1 cellular context compared by ENCODE assay signal in genomic region chr3:72447059-72447946, GRCh38.
TF ChIP-seq lines count a peak whose summit lies in the region.

No MANE protein-coding gene starts in this region.

TF ChIP-seq in K562, 482 proteins besides CTCF, POLR2A, EP300 and RAD21 (continued from another document and continues in another):
- TF ChIP-seq, protein P1, sequence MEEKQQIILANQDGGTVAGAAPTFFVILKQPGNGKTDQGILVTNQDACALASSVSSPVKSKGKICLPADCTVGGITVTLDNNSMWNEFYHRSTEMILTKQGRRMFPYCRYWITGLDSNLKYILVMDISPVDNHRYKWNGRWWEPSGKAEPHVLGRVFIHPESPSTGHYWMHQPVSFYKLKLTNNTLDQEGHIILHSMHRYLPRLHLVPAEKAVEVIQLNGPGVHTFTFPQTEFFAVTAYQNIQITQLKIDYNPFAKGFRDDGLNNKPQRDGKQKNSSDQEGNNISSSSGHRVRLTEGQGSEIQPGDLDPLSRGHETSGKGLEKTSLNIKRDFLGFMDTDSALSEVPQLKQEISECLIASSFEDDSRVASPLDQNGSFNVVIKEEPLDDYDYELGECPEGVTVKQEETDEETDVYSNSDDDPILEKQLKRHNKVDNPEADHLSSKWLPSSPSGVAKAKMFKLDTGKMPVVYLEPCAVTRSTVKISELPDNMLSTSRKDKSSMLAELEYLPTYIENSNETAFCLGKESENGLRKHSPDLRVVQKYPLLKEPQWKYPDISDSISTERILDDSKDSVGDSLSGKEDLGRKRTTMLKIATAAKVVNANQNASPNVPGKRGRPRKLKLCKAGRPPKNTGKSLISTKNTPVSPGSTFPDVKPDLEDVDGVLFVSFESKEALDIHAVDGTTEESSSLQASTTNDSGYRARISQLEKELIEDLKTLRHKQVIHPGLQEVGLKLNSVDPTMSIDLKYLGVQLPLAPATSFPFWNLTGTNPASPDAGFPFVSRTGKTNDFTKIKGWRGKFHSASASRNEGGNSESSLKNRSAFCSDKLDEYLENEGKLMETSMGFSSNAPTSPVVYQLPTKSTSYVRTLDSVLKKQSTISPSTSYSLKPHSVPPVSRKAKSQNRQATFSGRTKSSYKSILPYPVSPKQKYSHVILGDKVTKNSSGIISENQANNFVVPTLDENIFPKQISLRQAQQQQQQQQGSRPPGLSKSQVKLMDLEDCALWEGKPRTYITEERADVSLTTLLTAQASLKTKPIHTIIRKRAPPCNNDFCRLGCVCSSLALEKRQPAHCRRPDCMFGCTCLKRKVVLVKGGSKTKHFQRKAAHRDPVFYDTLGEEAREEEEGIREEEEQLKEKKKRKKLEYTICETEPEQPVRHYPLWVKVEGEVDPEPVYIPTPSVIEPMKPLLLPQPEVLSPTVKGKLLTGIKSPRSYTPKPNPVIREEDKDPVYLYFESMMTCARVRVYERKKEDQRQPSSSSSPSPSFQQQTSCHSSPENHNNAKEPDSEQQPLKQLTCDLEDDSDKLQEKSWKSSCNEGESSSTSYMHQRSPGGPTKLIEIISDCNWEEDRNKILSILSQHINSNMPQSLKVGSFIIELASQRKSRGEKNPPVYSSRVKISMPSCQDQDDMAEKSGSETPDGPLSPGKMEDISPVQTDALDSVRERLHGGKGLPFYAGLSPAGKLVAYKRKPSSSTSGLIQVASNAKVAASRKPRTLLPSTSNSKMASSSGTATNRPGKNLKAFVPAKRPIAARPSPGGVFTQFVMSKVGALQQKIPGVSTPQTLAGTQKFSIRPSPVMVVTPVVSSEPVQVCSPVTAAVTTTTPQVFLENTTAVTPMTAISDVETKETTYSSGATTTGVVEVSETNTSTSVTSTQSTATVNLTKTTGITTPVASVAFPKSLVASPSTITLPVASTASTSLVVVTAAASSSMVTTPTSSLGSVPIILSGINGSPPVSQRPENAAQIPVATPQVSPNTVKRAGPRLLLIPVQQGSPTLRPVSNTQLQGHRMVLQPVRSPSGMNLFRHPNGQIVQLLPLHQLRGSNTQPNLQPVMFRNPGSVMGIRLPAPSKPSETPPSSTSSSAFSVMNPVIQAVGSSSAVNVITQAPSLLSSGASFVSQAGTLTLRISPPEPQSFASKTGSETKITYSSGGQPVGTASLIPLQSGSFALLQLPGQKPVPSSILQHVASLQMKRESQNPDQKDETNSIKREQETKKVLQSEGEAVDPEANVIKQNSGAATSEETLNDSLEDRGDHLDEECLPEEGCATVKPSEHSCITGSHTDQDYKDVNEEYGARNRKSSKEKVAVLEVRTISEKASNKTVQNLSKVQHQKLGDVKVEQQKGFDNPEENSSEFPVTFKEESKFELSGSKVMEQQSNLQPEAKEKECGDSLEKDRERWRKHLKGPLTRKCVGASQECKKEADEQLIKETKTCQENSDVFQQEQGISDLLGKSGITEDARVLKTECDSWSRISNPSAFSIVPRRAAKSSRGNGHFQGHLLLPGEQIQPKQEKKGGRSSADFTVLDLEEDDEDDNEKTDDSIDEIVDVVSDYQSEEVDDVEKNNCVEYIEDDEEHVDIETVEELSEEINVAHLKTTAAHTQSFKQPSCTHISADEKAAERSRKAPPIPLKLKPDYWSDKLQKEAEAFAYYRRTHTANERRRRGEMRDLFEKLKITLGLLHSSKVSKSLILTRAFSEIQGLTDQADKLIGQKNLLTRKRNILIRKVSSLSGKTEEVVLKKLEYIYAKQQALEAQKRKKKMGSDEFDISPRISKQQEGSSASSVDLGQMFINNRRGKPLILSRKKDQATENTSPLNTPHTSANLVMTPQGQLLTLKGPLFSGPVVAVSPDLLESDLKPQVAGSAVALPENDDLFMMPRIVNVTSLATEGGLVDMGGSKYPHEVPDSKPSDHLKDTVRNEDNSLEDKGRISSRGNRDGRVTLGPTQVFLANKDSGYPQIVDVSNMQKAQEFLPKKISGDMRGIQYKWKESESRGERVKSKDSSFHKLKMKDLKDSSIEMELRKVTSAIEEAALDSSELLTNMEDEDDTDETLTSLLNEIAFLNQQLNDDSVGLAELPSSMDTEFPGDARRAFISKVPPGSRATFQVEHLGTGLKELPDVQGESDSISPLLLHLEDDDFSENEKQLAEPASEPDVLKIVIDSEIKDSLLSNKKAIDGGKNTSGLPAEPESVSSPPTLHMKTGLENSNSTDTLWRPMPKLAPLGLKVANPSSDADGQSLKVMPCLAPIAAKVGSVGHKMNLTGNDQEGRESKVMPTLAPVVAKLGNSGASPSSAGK (IDR thresholded peaks at IDR 0.05), result peak; percentile 96
- TF ChIP-seq POLR2G (IDR thresholded peaks at IDR 0.05; ENCODE audit: low read depth, low read length), result peak; percentile 74
- TF ChIP-seq, protein P2, sequence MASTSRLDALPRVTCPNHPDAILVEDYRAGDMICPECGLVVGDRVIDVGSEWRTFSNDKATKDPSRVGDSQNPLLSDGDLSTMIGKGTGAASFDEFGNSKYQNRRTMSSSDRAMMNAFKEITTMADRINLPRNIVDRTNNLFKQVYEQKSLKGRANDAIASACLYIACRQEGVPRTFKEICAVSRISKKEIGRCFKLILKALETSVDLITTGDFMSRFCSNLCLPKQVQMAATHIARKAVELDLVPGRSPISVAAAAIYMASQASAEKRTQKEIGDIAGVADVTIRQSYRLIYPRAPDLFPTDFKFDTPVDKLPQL (IDR thresholded peaks at IDR 0.05; ENCODE audit: extremely low read depth, insufficient read length), result no peak
- no peak for TF ChIP-seq MEF2D (tag; conservative IDR thresholded peaks at IDR 0.05; ENCODE audit: low read depth)
- no peak for TF ChIP-seq BCL6 (CRISPR knock-in tag; IDR thresholded peaks at IDR 0.05)
- no peak for TF ChIP-seq TAF15 (IDR thresholded peaks at IDR 0.05; ENCODE audit: low read depth, low read length)
- TF ChIP-seq FOXM1 (IDR thresholded peaks at IDR 0.05; ENCODE audit: low read depth), result peak; percentile 44; the same call in 1 of the 2 replicates
- TF ChIP-seq FOXM1 (CRISPR knock-in tag; IDR thresholded peaks at IDR 0.05; ENCODE audit: low read depth), result no peak
- TF ChIP-seq MLX (CRISPR knock-in tag; conservative IDR thresholded peaks at IDR 0.05), result peak in 1 of 2 experiments; percentile 93; a peak in 2 of 4 replicates
- TF ChIP-seq ZNF134 (CRISPR knock-in tag; conservative IDR thresholded peaks at IDR 0.05), result 0 out of 2 replicates have a peak, but pooled peaks have one; percentile 7
- TF ChIP-seq JUNB (CRISPR knock-in tag; conservative IDR thresholded peaks at IDR 0.05), result no peak
- TF ChIP-seq KHSRP (IDR thresholded peaks at IDR 0.05), result no peak
- TF ChIP-seq HLTF (IDR thresholded peaks at IDR 0.05), result no peak
- TF ChIP-seq IRF2 (CRISPR knock-in tag; IDR thresholded peaks at IDR 0.05), result peak; percentile 62; the same call in 1 of the 2 replicates
- peak; percentile 48; the same call in 1 of the 2 replicates for TF ChIP-seq ZNF583 (CRISPR knock-in tag; IDR thresholded peaks at IDR 0.05)
- TF ChIP-seq, protein P3, sequence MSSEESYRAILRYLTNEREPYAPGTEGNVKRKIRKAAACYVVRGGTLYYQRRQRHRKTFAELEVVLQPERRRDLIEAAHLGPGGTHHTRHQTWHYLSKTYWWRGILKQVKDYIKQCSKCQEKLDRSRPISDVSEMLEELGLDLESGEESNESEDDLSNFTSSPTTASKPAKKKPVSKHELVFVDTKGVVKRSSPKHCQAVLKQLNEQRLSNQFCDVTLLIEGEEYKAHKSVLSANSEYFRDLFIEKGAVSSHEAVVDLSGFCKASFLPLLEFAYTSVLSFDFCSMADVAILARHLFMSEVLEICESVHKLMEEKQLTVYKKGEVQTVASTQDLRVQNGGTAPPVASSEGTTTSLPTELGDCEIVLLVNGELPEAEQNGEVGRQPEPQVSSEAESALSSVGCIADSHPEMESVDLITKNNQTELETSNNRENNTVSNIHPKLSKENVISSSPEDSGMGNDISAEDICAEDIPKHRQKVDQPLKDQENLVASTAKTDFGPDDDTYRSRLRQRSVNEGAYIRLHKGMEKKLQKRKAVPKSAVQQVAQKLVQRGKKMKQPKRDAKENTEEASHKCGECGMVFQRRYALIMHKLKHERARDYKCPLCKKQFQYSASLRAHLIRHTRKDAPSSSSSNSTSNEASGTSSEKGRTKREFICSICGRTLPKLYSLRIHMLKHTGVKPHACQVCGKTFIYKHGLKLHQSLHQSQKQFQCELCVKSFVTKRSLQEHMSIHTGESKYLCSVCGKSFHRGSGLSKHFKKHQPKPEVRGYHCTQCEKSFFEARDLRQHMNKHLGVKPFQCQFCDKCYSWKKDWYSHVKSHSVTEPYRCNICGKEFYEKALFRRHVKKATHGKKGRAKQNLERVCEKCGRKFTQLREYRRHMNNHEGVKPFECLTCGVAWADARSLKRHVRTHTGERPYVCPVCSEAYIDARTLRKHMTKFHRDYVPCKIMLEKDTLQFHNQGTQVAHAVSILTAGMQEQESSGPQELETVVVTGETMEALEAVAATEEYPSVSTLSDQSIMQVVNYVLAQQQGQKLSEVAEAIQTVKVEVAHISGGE (CRISPR knock-in tag; IDR thresholded peaks at IDR 0.05), result peak in 1 of 3 experiments; percentile 36; a peak in 2 of 6 replicates
- TF ChIP-seq, protein P4, sequence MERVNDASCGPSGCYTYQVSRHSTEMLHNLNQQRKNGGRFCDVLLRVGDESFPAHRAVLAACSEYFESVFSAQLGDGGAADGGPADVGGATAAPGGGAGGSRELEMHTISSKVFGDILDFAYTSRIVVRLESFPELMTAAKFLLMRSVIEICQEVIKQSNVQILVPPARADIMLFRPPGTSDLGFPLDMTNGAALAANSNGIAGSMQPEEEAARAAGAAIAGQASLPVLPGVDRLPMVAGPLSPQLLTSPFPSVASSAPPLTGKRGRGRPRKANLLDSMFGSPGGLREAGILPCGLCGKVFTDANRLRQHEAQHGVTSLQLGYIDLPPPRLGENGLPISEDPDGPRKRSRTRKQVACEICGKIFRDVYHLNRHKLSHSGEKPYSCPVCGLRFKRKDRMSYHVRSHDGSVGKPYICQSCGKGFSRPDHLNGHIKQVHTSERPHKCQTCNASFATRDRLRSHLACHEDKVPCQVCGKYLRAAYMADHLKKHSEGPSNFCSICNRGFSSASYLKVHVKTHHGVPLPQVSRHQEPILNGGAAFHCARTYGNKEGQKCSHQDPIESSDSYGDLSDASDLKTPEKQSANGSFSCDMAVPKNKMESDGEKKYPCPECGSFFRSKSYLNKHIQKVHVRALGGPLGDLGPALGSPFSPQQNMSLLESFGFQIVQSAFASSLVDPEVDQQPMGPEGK (CRISPR knock-in tag; IDR thresholded peaks at IDR 0.05; ENCODE audit: borderline replicate concordance), result no peak
- TF ChIP-seq MAZ (CRISPR knock-in tag; conservative IDR thresholded peaks at IDR 0.05 in 1 of 2, IDR thresholded peaks at IDR 0.05 in 1 of 2), result peak; percentile 8 to 56; a peak in 2 of 4 replicates
- peak; percentile 35 for TF ChIP-seq NFYB (IDR thresholded peaks at IDR 0.05; ENCODE audit: extremely low read depth, insufficient read length)
- no peak for TF ChIP-seq TSC22D4 (tag; IDR thresholded peaks at IDR 0.05)
- peak; percentile 89 for TF ChIP-seq VEZF1 (CRISPR knock-in tag; IDR thresholded peaks at IDR 0.05)
- no peak for TF ChIP-seq ARNT (IDR thresholded peaks at IDR 0.05)
- TF ChIP-seq, protein P5, sequence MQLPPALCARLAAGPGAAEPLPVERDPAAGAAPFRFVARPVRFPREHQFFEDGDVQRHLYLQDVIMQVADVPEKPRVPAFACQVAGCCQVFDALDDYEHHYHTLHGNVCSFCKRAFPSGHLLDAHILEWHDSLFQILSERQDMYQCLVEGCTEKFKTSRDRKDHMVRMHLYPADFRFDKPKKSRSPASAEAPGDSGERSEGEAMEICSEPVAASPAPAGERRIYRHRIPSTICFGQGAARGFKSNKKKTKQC (CRISPR knock-in tag; IDR thresholded peaks at IDR 0.05), result peak; percentile 36; the same call in 1 of the 2 replicates
- 0 out of 2 replicates have a peak, but pooled peaks have one; percentile 51 for TF ChIP-seq AFF4 (CRISPR knock-in tag; IDR thresholded peaks at IDR 0.05)
- TF ChIP-seq CTBP1 (IDR thresholded peaks at IDR 0.05; ENCODE audit: borderline replicate concordance), result peak; percentile 46; the same call in 1 of the 2 replicates
- TF ChIP-seq ZNF282 (CRISPR knock-in tag; IDR thresholded peaks at IDR 0.05), result no peak
- TF ChIP-seq, protein P6, sequence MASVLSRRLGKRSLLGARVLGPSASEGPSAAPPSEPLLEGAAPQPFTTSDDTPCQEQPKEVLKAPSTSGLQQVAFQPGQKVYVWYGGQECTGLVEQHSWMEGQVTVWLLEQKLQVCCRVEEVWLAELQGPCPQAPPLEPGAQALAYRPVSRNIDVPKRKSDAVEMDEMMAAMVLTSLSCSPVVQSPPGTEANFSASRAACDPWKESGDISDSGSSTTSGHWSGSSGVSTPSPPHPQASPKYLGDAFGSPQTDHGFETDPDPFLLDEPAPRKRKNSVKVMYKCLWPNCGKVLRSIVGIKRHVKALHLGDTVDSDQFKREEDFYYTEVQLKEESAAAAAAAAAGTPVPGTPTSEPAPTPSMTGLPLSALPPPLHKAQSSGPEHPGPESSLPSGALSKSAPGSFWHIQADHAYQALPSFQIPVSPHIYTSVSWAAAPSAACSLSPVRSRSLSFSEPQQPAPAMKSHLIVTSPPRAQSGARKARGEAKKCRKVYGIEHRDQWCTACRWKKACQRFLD (CRISPR knock-in tag; IDR thresholded peaks at IDR 0.05), result peak; percentile 97
